ENCODE assay signal across 11 cellular contexts in genomic region chr10:17213646-17214349, GRCh38. TPM values are rescaled to one million over a fixed set of nuclear protein-coding genes. Genes with fewer than 3 reads are reported as not detected.
A peak's percentile ranks its signal among the peaks of the same experiment; 100 is the strongest.
DNase-seq lines count a peak whose midpoint lies in the region; ATAC-seq and TF ChIP-seq lines count a peak whose summit lies in the region.
"Had no signal": no experiment of that assay in that cellular context is flagged by ENCODE, and none has a peak within 500 bp of the region (broad histone marks: within the 10 kb centered on the region; RNA-seq: fewer than 3 reads in every experiment).

No MANE protein-coding gene starts in this region.

- H3K4me3 ChIP-seq in body of pancreas: no peak overlapping the region

- intact Hi-C loops in body of pancreas (cut with DNase I): no loop called here

- H3K27me3 Mint-ChIP-seq in endothelial cell (ENCODE audit: unreplicated experiment): peaks cover 2% of the 10 kb centered on the region
- no peaks in the 10 kb centered on the region for H3K27me3 Mint-ChIP-seq in osteocyte (ENCODE audit: unreplicated experiment)
- H3K27me3 Mint-ChIP-seq: activated B cell treated with CpG ODN at 0.5 μM for 24 hours had no signal

- H3K36me3 Mint-ChIP-seq in endothelial cell (ENCODE audit: low read depth, unreplicated experiment) (no peaks in the 10 kb centered on the region), osteocyte (ENCODE audit: unreplicated experiment) (no peaks in the 10 kb centered on the region)

- H3K4me1 Mint-ChIP-seq in endothelial cell (ENCODE audit: unreplicated experiment) (peaks cover 28% of the 10 kb centered on the region), osteocyte (ENCODE audit: unreplicated experiment) (peaks cover 76% of the 10 kb centered on the region)

- no peak overlapping the region for H3K27ac ChIP-seq in body of pancreas

- H3K27ac Mint-ChIP-seq in endothelial cell (ENCODE audit: unreplicated experiment) (peak overlapping the region; percentile 34), osteocyte (ENCODE audit: unreplicated experiment) (peak overlapping the region; percentile 92)
- H3K27ac Mint-ChIP-seq: activated B cell treated with CpG ODN at 0.5 μM for 24 hours had no signal

- DNase-seq in ELR (ENCODE audit: low read depth) (peak; percentile 79), RKO (ENCODE audit: low spot score) (peak; percentile 91), endothelial cell (ENCODE audit: low spot score) (no peak), osteocyte (ENCODE audit: extremely low spot score, unreplicated experiment) (no peak), body of pancreas (no peak), DMS79 treated with DMSO at 0.1 percent for 48 hours (lab: John Stamatoyannopoulos, UW) (no peak)
- no peak for DNase-seq in activated CD8-positive, alpha-beta memory T cell treated with anti-CD3 and anti-CD28 coated beads, Interleukin-2, amount 50 U/mL, for 4 hours
- DNase-seq: activated B cell treated with CpG ODN at 0.5 μM for 24 hours, NCI-H1417, NCI-H526 had no signal

- no peak overlapping the region for H3K4me3 Mint-ChIP-seq in endothelial cell (ENCODE audit: unreplicated experiment)
- peak overlapping the region; percentile 20 for H3K4me3 Mint-ChIP-seq in osteocyte (ENCODE audit: unreplicated experiment)
- H3K4me3 Mint-ChIP-seq: activated B cell treated with CpG ODN at 0.5 μM for 24 hours had no signal

- no peaks in the 10 kb centered on the region for H3K9me3 ChIP-seq in body of pancreas

- H3K27me3 ChIP-seq in body of pancreas: no peaks in the 10 kb centered on the region

- TF ChIP-seq CTCF in endothelial cell (IDR thresholded peaks at IDR 0.05; ENCODE audit: unreplicated experiment): no peak
- no peak for TF ChIP-seq CTCF in osteocyte (IDR thresholded peaks at IDR 0.05)
- TF ChIP-seq CTCF in body of pancreas (IDR thresholded peaks at IDR 0.05): no peak

- no peak for TF ChIP-seq POLR2A in body of pancreas (IDR thresholded peaks at IDR 0.05)

- ATAC-seq in body of pancreas: no peak
- no peak for ATAC-seq in GM19035 (IDR thresholded peaks at IDR 0.05; ENCODE audit: unreplicated experiment)

- 91 to 92% methylated on average over 2 of the region's 2 CpGs for WGBS in body of pancreas, 2 donors

- H3K36me3 ChIP-seq in body of pancreas (replicated peaks in 1 of 2; ENCODE audit: insufficient read depth in 1 of 2, low read depth in 2 of 2): no peaks in the 10 kb centered on the region

- H3K9me3 Mint-ChIP-seq in endothelial cell (ENCODE audit: unreplicated experiment) (no peaks in the 10 kb centered on the region), osteocyte (ENCODE audit: unreplicated experiment) (no peaks in the 10 kb centered on the region)
- H3K9me3 Mint-ChIP-seq: activated B cell treated with CpG ODN at 0.5 μM for 24 hours had no signal

- H3K4me1 ChIP-seq in body of pancreas: no peaks in the 10 kb centered on the region

RNA-seq across cellular contexts. Expression of gene TRDMT1, which starts 12.3 kb away (rescaled TPM):
- 17.7 TPM for total RNA-seq in endothelial cell (ENCODE audit: unreplicated experiment)
- 5.9 and 6.6 TPM in 2 replicates for total RNA-seq in osteocyte
- 1 to 10 TPM; 7.3 to 7.5 TPM for total RNA-seq in body of pancreas

RNA-seq across cellular contexts. Expression of gene VIM, which starts 14.2 kb away (rescaled TPM):
- 6,235 TPM for total RNA-seq in endothelial cell (ENCODE audit: unreplicated experiment)
- 2,114 and 2,178 TPM in 2 replicates for total RNA-seq in osteocyte
- 1,000 to 10,000 TPM in 1 of 2 donors, 100 to 1,000 TPM in 1; 539 to 1,025 TPM for total RNA-seq in body of pancreas

Comparison
In these comparisons a context has a peak if more than half of its experiments do, and no peak if none do; other contexts are left out.
1. DNase-seq: peak in ELR (single experiment) and RKO (single experiment); none in endothelial cell (single experiment), osteocyte (single experiment), body of pancreas (0 of 4), DMS79 treated with DMSO at 0.1 percent for 48 hours (single experiment) and activated CD8-positive, alpha-beta memory T cell treated with anti-CD3 and anti-CD28 coated beads, Interleukin-2, amount 50 U/mL, for 4 hours (single experiment).